ENCODE assay signal across 21 cellular contexts in genomic region chr2:204611764-204612163, GRCh38.
DNase-seq lines count a peak whose midpoint lies in the region; ATAC-seq, FAIRE-seq and TF ChIP-seq lines count a peak whose summit lies in the region.
"Had no signal": no experiment of that assay in that cellular context is flagged by ENCODE, and none has a peak within 500 bp of the region (broad histone marks: within the 10 kb centered on the region; RNA-seq: fewer than 3 reads in every experiment).

No MANE protein-coding gene starts in this region.

- H3K4me1 Mint-ChIP-seq in HFFc6 (ENCODE audit: low read depth) (peaks cover 47% of the 10 kb centered on the region), progenitor cell of endocrine pancreas (ENCODE audit: low read depth) (peaks cover 38% of the 10 kb centered on the region)
- H3K4me1 Mint-ChIP-seq: CD14-positive monocyte, H9, IgD-negative memory B cell had no signal

- H3K9me3 ChIP-seq in HepG2 (ENCODE audit: low read length) = peaks cover 14% of the 10 kb centered on the region; the same call in 1 of the 2 replicates
- H3K9me3 ChIP-seq: BLaER1 had no signal

- H2AFZ ChIP-seq in ACC112 (ENCODE audit: low read length, unreplicated experiment) (no peak overlapping the region), HepG2 (ENCODE audit: low read length) (peak overlapping the region; percentile 30)

- CTCF ChIA-PET in HepG2 (lab: Yijun Ruan, JAX; ENCODE audit: low intra/inter-chr PET ratio, low total read pairs) = no interaction called here

- POLR2A ChIA-PET in HepG2 (lab: Yijun Ruan, JAX) = no interaction called here

- H3K9ac ChIP-seq in HepG2 (ENCODE audit: insufficient read depth, low read depth, low read length) = peak overlapping the region; percentile 37; the same call in 1 of the 2 replicates
- H3K9ac ChIP-seq: BLaER1 had no signal

- H3K27me3 ChIP-seq in ACC112 (ENCODE audit: insufficient read depth, low read length) (no peaks in the 10 kb centered on the region), HepG2 (ENCODE audit: control insufficient read depth in 1 of 2, insufficient read depth in 2 of 2, low read length in 2 of 2) (no peaks in the 10 kb centered on the region)
- H3K27me3 ChIP-seq: BLaER1 had no signal

- BruUV-seq in HepG2 (replicated peaks; lab: Mats Ljungman, UMichigan) = no TSS peak

- H3K27me3 Mint-ChIP-seq in HFFc6 (ENCODE audit: insufficient read depth) = no peaks in the 10 kb centered on the region; the same call in 1 of the 2 replicates
- no peaks in the 10 kb centered on the region for H3K27me3 Mint-ChIP-seq in progenitor cell of endocrine pancreas
- H3K27me3 Mint-ChIP-seq: IgD-negative memory B cell had no signal

- FAIRE-seq in HepG2 (lab: Jason Lieb, UNC) = no peak
- FAIRE-seq: GM12878, H1, HTR-8/SVneo had no signal

- peaks cover 9% of the 10 kb centered on the region; the same call in 1 of the 2 replicates for H3K36me3 Mint-ChIP-seq in HFFc6 (ENCODE audit: low read depth)
- peaks cover 10% of the 10 kb centered on the region for H3K36me3 Mint-ChIP-seq in progenitor cell of endocrine pancreas (ENCODE audit: insufficient read depth)
- H3K36me3 Mint-ChIP-seq: CD14-positive monocyte; CD4-positive, alpha-beta memory T cell; IgD-negative memory B cell had no signal

- TF ChIP-seq CTCF in HFFc6 (IDR thresholded peaks at IDR 0.05) (no peak), HepG2 (CRISPR knock-in tag; IDR thresholded peaks at IDR 0.05) (no peak), progenitor cell of endocrine pancreas (IDR thresholded peaks at IDR 0.05; ENCODE audit: unreplicated experiment) (no peak)

- peak overlapping the region; percentile 37 for H3K4me2 ChIP-seq in HepG2 (ENCODE audit: low read depth, low read length)
- H3K4me2 ChIP-seq: BLaER1 had no signal

- H3K9me3 Mint-ChIP-seq in HFFc6 = no peaks in the 10 kb centered on the region
- H3K9me3 Mint-ChIP-seq in progenitor cell of endocrine pancreas (ENCODE audit: low read depth) = peaks cover 12% of the 10 kb centered on the region
- H3K9me3 Mint-ChIP-seq: IgD-negative memory B cell had no signal

- no peak for TF ChIP-seq EP300 in HepG2 (IDR thresholded peaks at IDR 0.05; ENCODE audit: low read depth in 2 of 2, low read length in 2 of 2)
- TF ChIP-seq EP300 in HepG2 (CRISPR knock-in tag; IDR thresholded peaks at IDR 0.05; ENCODE audit: borderline replicate concordance) = no peak

- TF ChIP-seq RAD21 in HepG2 (CRISPR knock-in tag; IDR thresholded peaks at IDR 0.05) = no peak

- H3K4me3 Mint-ChIP-seq in HFFc6 = peak overlapping the region; percentile 23; the same call in 1 of the 2 replicates
- peak overlapping the region; percentile 6 for H3K4me3 Mint-ChIP-seq in progenitor cell of endocrine pancreas (ENCODE audit: low read depth)
- H3K4me3 Mint-ChIP-seq: CD14-positive monocyte; CD4-positive, alpha-beta memory T cell; H9; IgD-negative memory B cell had no signal

- H3K4me1 ChIP-seq in ACC112 (ENCODE audit: control insufficient read depth, insufficient read depth, low read length, unreplicated experiment) (peaks cover 7% of the 10 kb centered on the region), HepG2 (ENCODE audit: insufficient read depth, low read length) (peaks cover 25% of the 10 kb centered on the region)
- H3K4me1 ChIP-seq: BLaER1 had no signal

- H3K27ac Mint-ChIP-seq in HFFc6 = no peak overlapping the region
- peak overlapping the region; percentile 82 for H3K27ac Mint-ChIP-seq in progenitor cell of endocrine pancreas
- H3K27ac Mint-ChIP-seq: CD14-positive monocyte; CD4-positive, alpha-beta memory T cell; H9; IgD-negative memory B cell had no signal

- in situ Hi-C loops in HepG2 (cut with HindIII; ENCODE audit: extremely low pct_ligation_motif_present, low pct_unique_long_range_greater_than_20kb) = no loop called here

- no peaks in the 10 kb centered on the region for H4K20me1 ChIP-seq in HepG2 (ENCODE audit: insufficient read depth, low read length)
- H4K20me1 ChIP-seq: BLaER1 had no signal

- H3K4me3 ChIP-seq in ACC112 (ENCODE audit: low read depth, low read length) (peak overlapping the region; percentile 24; the same call in 1 of the 2 replicates), HepG2 (replicated peaks in 1 of 3; ENCODE audit: insufficient read depth in 1 of 3, low read depth in 2 of 3, low read length in 3 of 3) (peak overlapping the region in 2 of 3 experiments; percentile 9 to 22; a peak in 1 of 6 replicates)
- H3K4me3 ChIP-seq: BLaER1, GM12878 had no signal

- no peaks in the 10 kb centered on the region for H3K36me3 ChIP-seq in ACC112 (ENCODE audit: insufficient read depth, low read length)
- no peaks in the 10 kb centered on the region for H3K36me3 ChIP-seq in HepG2 (replicated peaks in 1 of 2; ENCODE audit: control insufficient read depth in 1 of 2, insufficient read depth in 2 of 2, low read length in 2 of 2)
- H3K36me3 ChIP-seq: BLaER1 had no signal

- no peak overlapping the region for H3K27ac ChIP-seq in ACC112 (ENCODE audit: low read depth, low read length)
- H3K27ac ChIP-seq in HepG2 (ENCODE audit: extremely low read length, insufficient read depth, low read length) = peak overlapping the region; percentile 24
- H3K27ac ChIP-seq: BLaER1 had no signal

- intact Hi-C loops in HepG2 (cut with micrococcal nuclease; ENCODE audit: unreplicated experiment) = no loop called here

- no peak for DNase-seq in HFFc6
- DNase-seq in HepG2 (ENCODE audit: low spot score) = no peak
- DNase-seq in progenitor cell of endocrine pancreas (ENCODE audit: low spot score, unreplicated experiment) = no peak
- no peak for DNase-seq in SHP77 treated with DMSO at 0.1 percent for 48 hours (lab: John Stamatoyannopoulos, UW)
- DNase-seq: CD4-positive, alpha-beta memory T cell; DMS 273 treated with DMSO at 0.1 percent for 48 hours; DMS53; DND-41; EL; H9; Karpas-422; KBM-7 had no signal

- H3K79me2 ChIP-seq in ACC112 (ENCODE audit: control insufficient read depth, insufficient read depth, low read length, unreplicated experiment) (no peaks in the 10 kb centered on the region), HepG2 (ENCODE audit: insufficient read depth, low read length) (no peaks in the 10 kb centered on the region)

- 24% methylated on average over 2 of the region's 2 CpGs for WGBS in HepG2 (ENCODE audit: low lambda C conversion rate)

- peak; percentile 67 for ATAC-seq in HepG2
- ATAC-seq in GM18517 (IDR thresholded peaks at IDR 0.05; ENCODE audit: unreplicated experiment) = no peak
- no peak for ATAC-seq in GM19463 (IDR thresholded peaks at IDR 0.05; ENCODE audit: unreplicated experiment)
- ATAC-seq: GM12878 had no signal

- no peak for TF ChIP-seq POLR2A in HepG2 (IDR thresholded peaks at IDR 0.05; ENCODE audit: insufficient read depth in 1 of 2, low read depth in 2 of 2, low read length in 2 of 2)

TF ChIP-seq in HepG2, 621 proteins besides CTCF, POLR2A, EP300 and RAD21:
- TF ChIP-seq XBP1 (CRISPR knock-in tag; IDR thresholded peaks at IDR 0.05) = no peak
- TF ChIP-seq MAFK (conservative IDR thresholded peaks at IDR 0.05 in 1 of 2, IDR thresholded peaks at IDR 0.05 in 1 of 2; ENCODE audit: low read length in 2 of 2) = peak; percentile 47 to 65; a peak in 3 of 4 replicates
TF ChIP-seq in HepG2: peak in this region for 1.
